Comparison of ENCODE assay signal across 11 cellular contexts in the genomic region with DNA sequence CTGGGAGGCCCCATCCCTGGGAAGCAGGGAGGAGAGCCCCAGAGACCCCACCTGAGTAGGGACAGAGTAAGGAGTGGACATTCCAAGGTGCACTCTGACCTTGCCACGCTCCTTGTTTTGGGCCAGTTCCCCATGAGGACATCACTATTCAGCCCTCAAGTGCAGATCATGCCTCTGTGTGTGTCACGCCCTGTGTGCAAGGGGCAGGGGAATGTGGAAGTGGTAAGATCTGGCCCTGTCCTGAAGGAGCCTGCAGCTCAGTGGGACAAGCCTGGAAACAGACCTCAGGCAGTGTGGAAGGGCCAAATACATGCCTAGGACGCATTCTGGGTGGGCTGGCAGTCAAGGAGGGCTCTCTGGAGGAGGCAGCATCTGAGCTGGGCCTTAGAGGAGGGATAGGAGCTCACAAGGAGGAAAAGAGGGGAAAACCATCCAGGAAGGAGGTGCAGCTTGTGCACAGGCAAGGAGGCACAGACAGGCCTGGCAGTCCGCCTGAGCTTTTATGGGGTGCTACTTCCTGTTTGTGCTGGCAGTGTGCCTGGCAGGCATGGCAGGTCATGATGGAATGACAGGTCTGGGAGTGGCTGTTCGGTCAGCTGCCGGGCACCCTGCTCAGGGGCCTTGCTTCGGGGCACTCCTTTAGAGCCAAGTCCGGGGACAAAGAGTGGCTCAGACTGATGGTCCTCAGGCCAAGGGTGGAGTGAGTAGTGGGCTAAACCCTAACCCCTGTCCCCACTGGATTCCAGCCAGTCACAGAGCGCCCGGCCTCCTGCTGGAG. TPM values are rescaled to one million over a fixed set of nuclear protein-coding genes. Genes with fewer than 3 reads are reported as not detected.
DNase-seq lines count a peak whose midpoint lies in the region; ATAC-seq and TF ChIP-seq lines count a peak whose summit lies in the region.
"Had no signal": no experiment of that assay in that cellular context is flagged by ENCODE, and none has a peak within 500 bp of the region (broad histone marks: within the 10 kb centered on the region; RNA-seq: fewer than 3 reads in every experiment).

No MANE protein-coding gene starts in this region.

- intact Hi-C loops in A673 (cut with micrococcal nuclease; ENCODE audit: unreplicated experiment) = no loop called here
- intact Hi-C loops in right cardiac atrium (cut with DNase I) = no loop called here

- H3K27me3 ChIP-seq in A673 (replicated peaks; ENCODE audit: insufficient read depth, low read depth, low read length, poor library complexity) = no peaks in the 10 kb centered on the region
- H3K27me3 ChIP-seq in right cardiac atrium (ENCODE audit: control insufficient read depth, insufficient read depth) = no peaks in the 10 kb centered on the region

- CTCF ChIA-PET in A673 (lab: Charles Lee) (no interaction called here), GM10248 (lab: Yijun Ruan, JAX) (interaction anchor here (0.8 to 1.6 kb wide), 2 partner anchors 8 to 11 kb away, joined by 3 read pairs; no protein-coding TSS in a partner anchor)

- H3K4me1 Mint-ChIP-seq in HFFc6 (ENCODE audit: low read depth) = peaks cover 22% of the 10 kb centered on the region
- peaks cover 6 to 11% (median 9%) of the 10 kb centered on the region in 4 donors for H3K4me1 Mint-ChIP-seq in naive thymus-derived CD8-positive, alpha-beta T cell

- peak overlapping the region; percentile 63 for H3K27ac Mint-ChIP-seq in HFFc6
- H3K27ac Mint-ChIP-seq in naive thymus-derived CD8-positive, alpha-beta T cell = peak overlapping the region in 2 of 10 donors; percentile 71 to 73
- H3K27ac Mint-ChIP-seq: activated CD4-positive, alpha-beta memory T cell treated with anti-CD3 and anti-CD28 coated beads, Interleukin-2, amount 10 ng/mL, durations not matched to agents 7 days and 5 days had no signal

- H3K4me3 Mint-ChIP-seq in HFFc6 = peak overlapping the region; percentile 7; the same call in 1 of the 2 replicates
- no peak overlapping the region for H3K4me3 Mint-ChIP-seq in naive thymus-derived CD8-positive, alpha-beta T cell
- H3K4me3 Mint-ChIP-seq: activated CD4-positive, alpha-beta memory T cell treated with anti-CD3 and anti-CD28 coated beads, Interleukin-2, amount 10 ng/mL, durations not matched to agents 7 days and 5 days had no signal

- no TSS peak for BruUV-seq in A673 (replicated peaks; lab: Mats Ljungman, UMichigan)

- H3K4me1 ChIP-seq in A673 (ENCODE audit: insufficient read depth, low read length, poor library complexity, severe bottlenecking) = no peaks in the 10 kb centered on the region
- H3K4me1 ChIP-seq in right cardiac atrium (ENCODE audit: control insufficient read depth, insufficient read depth, low read length) = no peaks in the 10 kb centered on the region

- peak; percentile 47 for DNase-seq in A673 (ENCODE audit: low spot score)
- peak; percentile 50 for DNase-seq in HFFc6
- DNase-seq in SHP77 treated with DMSO at 0.1 percent for 48 hours (lab: John Stamatoyannopoulos, UW) = peak; percentile 49
- DNase-seq in right cardiac atrium = peak in 1 of 3 donors; percentile 71
- no peak for DNase-seq in naive thymus-derived CD8-positive, alpha-beta T cell
- DNase-seq in GM10248 (ENCODE audit: extremely low spot score) = no peak
- DNase-seq in activated T-cell treated with anti-CD3 and anti-CD28 coated beads, Interleukin-2, amount 50 U/mL, for 1 hour = no peak
- DNase-seq: activated CD4-positive, alpha-beta memory T cell treated with anti-CD3 and anti-CD28 coated beads, Interleukin-2, amount 10 ng/mL, durations not matched to agents 7 days and 5 days; effector memory CD4-positive, alpha-beta T cell had no signal

- no peak for ATAC-seq in right cardiac atrium
- ATAC-seq in GM18498 (IDR thresholded peaks at IDR 0.05; ENCODE audit: unreplicated experiment) = no peak
- ATAC-seq in naive thymus-derived CD8-positive, alpha-beta T cell = no peak

- 61% methylated on average over 10 of the region's 10 CpGs for WGBS in right cardiac atrium

- H3K4me3 ChIP-seq in A673 (ENCODE audit: low read depth, low read length, poor library complexity, severe bottlenecking) = no peak overlapping the region
- no peak overlapping the region for H3K4me3 ChIP-seq in right cardiac atrium (ENCODE audit: low read length)

- no peak overlapping the region for H3K27ac ChIP-seq in A673 (ENCODE audit: low read depth, low read length, poor library complexity, severe bottlenecking)
- peak overlapping the region; percentile 34 for H3K27ac ChIP-seq in right cardiac atrium (ENCODE audit: low read length)

- POLR2A ChIA-PET in A673 (lab: Charles Lee; ENCODE audit: low non-redundant PET) (no interaction called here), GM10248 (lab: Yijun Ruan, JAX) (no interaction called here)
- POLR2A ChIA-PET in naive thymus-derived CD8-positive, alpha-beta T cell (lab: Charles Lee) = no interaction called here

- H3K9me3 Mint-ChIP-seq in HFFc6 = no peaks in the 10 kb centered on the region
- H3K9me3 Mint-ChIP-seq in naive thymus-derived CD8-positive, alpha-beta T cell = peaks cover 0 to 2% (median 0%) of the 10 kb centered on the region in 9 donors
- H3K9me3 Mint-ChIP-seq: activated CD4-positive, alpha-beta memory T cell treated with anti-CD3 and anti-CD28 coated beads, Interleukin-2, amount 10 ng/mL, durations not matched to agents 7 days and 5 days had no signal

- peaks cover 3% of the 10 kb centered on the region for H3K27me3 Mint-ChIP-seq in HFFc6 (ENCODE audit: insufficient read depth)
- H3K27me3 Mint-ChIP-seq in naive thymus-derived CD8-positive, alpha-beta T cell = no peaks in the 10 kb centered on the region
- H3K27me3 Mint-ChIP-seq: activated CD4-positive, alpha-beta memory T cell treated with anti-CD3 and anti-CD28 coated beads, Interleukin-2, amount 10 ng/mL, durations not matched to agents 7 days and 5 days had no signal

- no peaks in the 10 kb centered on the region for H3K36me3 Mint-ChIP-seq in HFFc6 (ENCODE audit: low read depth)
- no peaks in the 10 kb centered on the region for H3K36me3 Mint-ChIP-seq in naive thymus-derived CD8-positive, alpha-beta T cell

- H3K36me3 ChIP-seq in A673 (ENCODE audit: insufficient read depth, low read length, poor library complexity, severe bottlenecking) = no peaks in the 10 kb centered on the region

- TF ChIP-seq CTCF in A673 (conservative IDR thresholded peaks at IDR 0.05; ENCODE audit: low read depth, low read length) (no peak), HFFc6 (IDR thresholded peaks at IDR 0.05) (no peak), GM10248 (IDR thresholded peaks at IDR 0.05; ENCODE audit: control extremely low read depth, extremely low read depth, low read depth, missing control alignments) (no peak)

- H3K9me3 ChIP-seq in A673 (ENCODE audit: low read depth, low read length, poor library complexity, severe bottlenecking) = no peaks in the 10 kb centered on the region
- H3K9me3 ChIP-seq in right cardiac atrium (ENCODE audit: control insufficient read depth, low read length) = no peaks in the 10 kb centered on the region

RNA-seq across cellular contexts. Expression of gene KLHL30, which starts 3.3 kb away (rescaled TPM):
- total RNA-seq in A673 (2021) (0.09 TPM in 1 of 2 replicates, not detected in the other), right cardiac atrium (10 to 100 TPM; 16.9 to 34.4 (median 23.8) TPM)
- total RNA-seq in HFFc6 (2021; fragmentation: NEBNext Ultra II Directional; extraction: Animal tissue kit (Norgen Biotek cat#: 25700)) = under 1 TPM in 4 of 6 experiments, not detected in 2; 0.05 to 0.14 (median 0.12) TPM
- polyA plus RNA-seq in right cardiac atrium = 15.9 TPM
- not detected for total RNA-seq in naive thymus-derived CD8-positive, alpha-beta T cell
- polyA plus RNA-seq in naive thymus-derived CD8-positive, alpha-beta T cell = not detected
- total RNA-seq: activated CD4-positive, alpha-beta memory T cell treated with anti-CD3 and anti-CD28 coated beads, Interleukin-2, amount 10 ng/mL, durations not matched to agents 7 days and 5 days; mononuclear cell had no signal

RNA-seq across cellular contexts. Expression of gene ERFE, which starts 17.0 kb away (rescaled TPM):
- total RNA-seq in A673 (2021) = 6.1 and 8.6 TPM in 2 replicates
- under 1 TPM in 5 of 6 experiments, not detected in 1; 0.19 to 0.46 (median 0.41) TPM for total RNA-seq in HFFc6 (2021; fragmentation: NEBNext Ultra II Directional; extraction: Animal tissue kit (Norgen Biotek cat#: 25700))
- total RNA-seq in right cardiac atrium = under 1 TPM in 3 of 4 donors, not detected in 1; 0.35 to 0.81 (median 0.69) TPM
- polyA plus RNA-seq in right cardiac atrium = 0.16 TPM
- total RNA-seq in naive thymus-derived CD8-positive, alpha-beta T cell = not detected
- polyA plus RNA-seq in naive thymus-derived CD8-positive, alpha-beta T cell = not detected
- total RNA-seq: activated CD4-positive, alpha-beta memory T cell treated with anti-CD3 and anti-CD28 coated beads, Interleukin-2, amount 10 ng/mL, durations not matched to agents 7 days and 5 days had no signal

RNA-seq across cellular contexts. Expression of gene ESPNL, which starts 41.6 kb away (rescaled TPM):
- total RNA-seq in A673 (2021) (0.30 and 0.72 TPM in 2 replicates), right cardiac atrium (under 1 TPM; 0.29 to 0.60 (median 0.56) TPM)
- total RNA-seq in HFFc6 (2021; fragmentation: NEBNext Ultra II Directional; extraction: Animal tissue kit (Norgen Biotek cat#: 25700)) = 1 to 10 TPM; 1.0 to 3.0 (median 2.6) TPM
- polyA plus RNA-seq in right cardiac atrium = 0.79 TPM
- under 1 TPM; 0.16 to 0.34 TPM for total RNA-seq in naive thymus-derived CD8-positive, alpha-beta T cell
- polyA plus RNA-seq in naive thymus-derived CD8-positive, alpha-beta T cell = not detected

Comparison
In these comparisons a context has a peak if more than half of its experiments do, and no peak if none do; other contexts are left out.
1. DNase-seq: peak in A673 (single experiment), HFFc6 (single experiment) and SHP77 treated with DMSO at 0.1 percent for 48 hours (single experiment); none in naive thymus-derived CD8-positive, alpha-beta T cell (0 of 10), GM10248 (single experiment) and activated T-cell treated with anti-CD3 and anti-CD28 coated beads, Interleukin-2, amount 50 U/mL, for 1 hour (single experiment).
2. RNA of gene KLHL30, which starts 3.3 kb away (total RNA-seq): 16.9 to 34.4 TPM in right cardiac atrium; 0.05 to 0.14 TPM in HFFc6, 0.09 TPM in A673 and not detected in naive thymus-derived CD8-positive, alpha-beta T cell; every median in the first group is over 10 times any median in the second.